23 cellular contexts compared by ENCODE assay signal in genomic region chr1:224880593-224881307, GRCh38. TPM values are rescaled to one million over a fixed set of nuclear protein-coding genes. Genes with fewer than 3 reads are reported as not detected.
DNase-seq lines count a peak whose midpoint lies in the region; ATAC-seq and TF ChIP-seq lines count a peak whose summit lies in the region.
"Had no signal": no experiment of that assay in that cellular context is flagged by ENCODE, and none has a peak within 500 bp of the region (broad histone marks: within the 10 kb centered on the region; RNA-seq: fewer than 3 reads in every experiment).

No MANE protein-coding gene starts in this region.

- H3K9me3 Mint-ChIP-seq in activated T-helper 2 cell treated with anti-CD3 and anti-CD28 coated beads, Interferon-gamma antibody, Interleukin-2, Interleukin-4, amounts not matched to agents 10 μg/mL and 5 μg/mL and 100 μg/mL, durations not matched to agents 14 hours and 24 hours and 36 hours: no peaks in the 10 kb centered on the region
- H3K9me3 Mint-ChIP-seq: activated B cell treated with CpG ODN at 0.5 μM for 24 hours had no signal

- H3K4me3 ChIP-seq in body of pancreas: no peak overlapping the region
- no peak overlapping the region for H3K4me3 ChIP-seq in smooth muscle cell
- H3K4me3 ChIP-seq: BLaER1 treated with 17β-estradiol and CSF1 and Interleukin-3, amounts not matched to agents 10 nM and 100 nM; HAP-1; lung; tibial nerve had no signal

- H3K4me3 Mint-ChIP-seq in activated T-helper 2 cell treated with anti-CD3 and anti-CD28 coated beads, Interferon-gamma antibody, Interleukin-2, Interleukin-4, amounts not matched to agents 10 μg/mL and 5 μg/mL and 100 μg/mL, durations not matched to agents 14 hours and 24 hours and 36 hours (ENCODE audit: low read depth): no peak overlapping the region
- H3K4me3 Mint-ChIP-seq: activated B cell treated with CpG ODN at 0.5 μM for 24 hours; natural killer cell treated with Interleukin-12 subunit alpha and Interleukin-12 subunit beta and Interleukin-15 and Interleukin-18, amount 100 ng/mL, for 72 hours; stimulated activated memory B cell treated with anti-CD40 and anti-IgM and Interleukin-4, amounts not matched to agents 10 μg/mL and 1 μg/mL and 100 μg/mL, for 72 hours had no signal

- DNase-seq in DMS 273 (lab: John Stamatoyannopoulos, UW; ENCODE audit: unreplicated experiment) (peak; percentile 7), DMS 273 treated with DMSO at 0.1 percent for 48 hours (lab: John Stamatoyannopoulos, UW) (no peak), body of pancreas (peak in 1 of 4 donors; percentile 16), islet precursor cell (peak; percentile 92), smooth muscle cell (lab: John Stamatoyannopoulos, UW; ENCODE audit: unreplicated experiment) (no peak), SIG-M5 (lab: John Stamatoyannopoulos, UW) (no peak), NCI-H146 treated with DMSO at 0.1 percent for 48 hours (lab: John Stamatoyannopoulos, UW; ENCODE audit: unreplicated experiment) (no peak)
- no peak for DNase-seq in activated T-helper 2 cell treated with anti-CD3 and anti-CD28 coated beads, Interferon-gamma antibody, Interleukin-2, Interleukin-4, amounts not matched to agents 10 μg/mL and 5 μg/mL and 100 μg/mL, durations not matched to agents 14 hours and 24 hours and 36 hours (ENCODE audit: low spot score)
- DNase-seq: activated B cell treated with CpG ODN at 0.5 μM for 24 hours; activated CD8-positive, alpha-beta memory T cell treated with anti-CD3 and anti-CD28 coated beads for 24 hours; DMS53; foreskin fibroblast; NCI-H1694; NCI-H446 had no signal

- no peak overlapping the region for H3K27ac Mint-ChIP-seq in activated T-helper 2 cell treated with anti-CD3 and anti-CD28 coated beads, Interferon-gamma antibody, Interleukin-2, Interleukin-4, amounts not matched to agents 10 μg/mL and 5 μg/mL and 100 μg/mL, durations not matched to agents 14 hours and 24 hours and 36 hours
- H3K27ac Mint-ChIP-seq: activated B cell treated with CpG ODN at 0.5 μM for 24 hours; natural killer cell treated with Interleukin-12 subunit alpha and Interleukin-12 subunit beta and Interleukin-15 and Interleukin-18, amount 100 ng/mL, for 72 hours; stimulated activated memory B cell treated with anti-CD40 and anti-IgM and Interleukin-4, amounts not matched to agents 10 μg/mL and 1 μg/mL and 100 μg/mL, for 72 hours had no signal

- no peak for TF ChIP-seq POLR2A in body of pancreas (IDR thresholded peaks at IDR 0.05)

- H3K4me1 Mint-ChIP-seq in activated T-helper 2 cell treated with anti-CD3 and anti-CD28 coated beads, Interferon-gamma antibody, Interleukin-2, Interleukin-4, amounts not matched to agents 10 μg/mL and 5 μg/mL and 100 μg/mL, durations not matched to agents 14 hours and 24 hours and 36 hours (ENCODE audit: low read depth): no peaks in the 10 kb centered on the region
- H3K4me1 Mint-ChIP-seq: activated B cell treated with CpG ODN at 0.5 μM for 24 hours; stimulated activated memory B cell treated with anti-CD40 and anti-IgM and Interleukin-4, amounts not matched to agents 10 μg/mL and 1 μg/mL and 100 μg/mL, for 72 hours had no signal

- H3K36me3 ChIP-seq in body of pancreas (replicated peaks in 1 of 2; ENCODE audit: insufficient read depth in 1 of 2, low read depth in 2 of 2): no peaks in the 10 kb centered on the region
- H3K36me3 ChIP-seq in smooth muscle cell (ENCODE audit: low read depth): no peaks in the 10 kb centered on the region
- H3K36me3 ChIP-seq: BLaER1 treated with 17β-estradiol and CSF1 and Interleukin-3, amounts not matched to agents 10 nM and 100 nM; HAP-1; tibial nerve had no signal

- no peaks in the 10 kb centered on the region for H4K20me1 ChIP-seq in smooth muscle cell (ENCODE audit: low read depth)
- H4K20me1 ChIP-seq: BLaER1 treated with 17β-estradiol and CSF1 and Interleukin-3, amounts not matched to agents 10 nM and 100 nM had no signal

- TF ChIP-seq CTCF in body of pancreas (IDR thresholded peaks at IDR 0.05) (no peak), smooth muscle cell (IDR thresholded peaks at IDR 0.05; ENCODE audit: borderline replicate concordance, insufficient read depth, poor library complexity, severe bottlenecking) (no peak)

- peak overlapping the region in 1 of 4 donors; percentile 13 for H3K27ac ChIP-seq in body of pancreas
- no peak overlapping the region for H3K27ac ChIP-seq in smooth muscle cell (ENCODE audit: low read depth)
- H3K27ac ChIP-seq: 22Rv1; BLaER1 treated with 17β-estradiol and CSF1 and Interleukin-3, amounts not matched to agents 10 nM and 100 nM; tibial nerve had no signal

- H3K27me3 ChIP-seq in body of pancreas (no peaks in the 10 kb centered on the region), smooth muscle cell (ENCODE audit: low read depth) (no peaks in the 10 kb centered on the region)
- H3K27me3 ChIP-seq: BLaER1 treated with 17β-estradiol and CSF1 and Interleukin-3, amounts not matched to agents 10 nM and 100 nM had no signal

- H3K9me3 ChIP-seq in body of pancreas: no peaks in the 10 kb centered on the region
- no peaks in the 10 kb centered on the region for H3K9me3 ChIP-seq in smooth muscle cell (replicated peaks; ENCODE audit: low read depth)

- ATAC-seq in body of pancreas: peak; percentile 9
- ATAC-seq: natural killer cell treated with Interleukin-12 subunit alpha and Interleukin-12 subunit beta and Interleukin-15 and Interleukin-18, amount 100 ng/mL, for 72 hours; Right ventricle myocardium inferior; stimulated activated memory B cell treated with anti-CD40 and anti-IgM and Interleukin-4, amounts not matched to agents 10 μg/mL and 1 μg/mL and 100 μg/mL, for 72 hours had no signal

- peaks cover 11% of the 10 kb centered on the region for H3K4me1 ChIP-seq in body of pancreas
- peaks cover 34% of the 10 kb centered on the region for H3K4me1 ChIP-seq in smooth muscle cell (ENCODE audit: low read depth)

- H3K4me2 ChIP-seq in smooth muscle cell: peak overlapping the region; percentile 17
- H3K4me2 ChIP-seq: BLaER1 treated with 17β-estradiol and CSF1 and Interleukin-3, amounts not matched to agents 10 nM and 100 nM had no signal

- H3K79me2 ChIP-seq in smooth muscle cell (ENCODE audit: low read depth): no peaks in the 10 kb centered on the region

- H3F3A ChIP-seq in smooth muscle cell (ENCODE audit: low read depth): peaks cover 26% of the 10 kb centered on the region

- H2AFZ ChIP-seq in smooth muscle cell (ENCODE audit: low read depth): no peak overlapping the region

- H3K9ac ChIP-seq in smooth muscle cell (ENCODE audit: low read depth): no peak overlapping the region
- H3K9ac ChIP-seq: BLaER1 treated with 17β-estradiol and CSF1 and Interleukin-3, amounts not matched to agents 10 nM and 100 nM had no signal

- intact Hi-C loops in body of pancreas (cut with DNase I): no loop called here
- intact Hi-C loops in activated T-helper 2 cell treated with anti-CD3 and anti-CD28 coated beads, Interferon-gamma antibody, Interleukin-2, Interleukin-4, amounts not matched to agents 10 μg/mL and 5 μg/mL and 100 μg/mL, durations not matched to agents 14 hours and 24 hours and 36 hours (cut with micrococcal nuclease): no loop called here

- peaks cover 2% of the 10 kb centered on the region for H3K27me3 Mint-ChIP-seq in activated T-helper 2 cell treated with anti-CD3 and anti-CD28 coated beads, Interferon-gamma antibody, Interleukin-2, Interleukin-4, amounts not matched to agents 10 μg/mL and 5 μg/mL and 100 μg/mL, durations not matched to agents 14 hours and 24 hours and 36 hours (ENCODE audit: low read depth)
- H3K27me3 Mint-ChIP-seq: stimulated activated memory B cell treated with anti-CD40 and anti-IgM and Interleukin-4, amounts not matched to agents 10 μg/mL and 1 μg/mL and 100 μg/mL, for 72 hours had no signal

- 62 to 65% methylated on average over 8 of the region's 8 CpGs for WGBS in body of pancreas, 2 donors
- 36% methylated on average over 8 of the region's 8 CpGs for WGBS in smooth muscle cell (ENCODE audit: low lambda C conversion rate)

- H3K36me3 Mint-ChIP-seq in activated T-helper 2 cell treated with anti-CD3 and anti-CD28 coated beads, Interferon-gamma antibody, Interleukin-2, Interleukin-4, amounts not matched to agents 10 μg/mL and 5 μg/mL and 100 μg/mL, durations not matched to agents 14 hours and 24 hours and 36 hours (ENCODE audit: low read depth): no peaks in the 10 kb centered on the region
- H3K36me3 Mint-ChIP-seq: natural killer cell treated with Interleukin-12 subunit alpha and Interleukin-12 subunit beta and Interleukin-15 and Interleukin-18, amount 100 ng/mL, for 72 hours; stimulated activated memory B cell treated with anti-CD40 and anti-IgM and Interleukin-4, amounts not matched to agents 10 μg/mL and 1 μg/mL and 100 μg/mL, for 72 hours had no signal

RNA-seq across cellular contexts. Expression of gene DNAH14, which starts 48.7 kb away (rescaled TPM):
- total RNA-seq in body of pancreas (10 to 100 TPM; 16.9 to 33.3 TPM), smooth muscle cell (36.7 and 44.0 TPM in 2 replicates)
- 9.4 and 13.1 TPM in 2 replicates for polyA plus RNA-seq in smooth muscle cell
- total RNA-seq in activated T-helper 2 cell treated with anti-CD3 and anti-CD28 coated beads, Interferon-gamma antibody, Interleukin-2, Interleukin-4, amounts not matched to agents 10 μg/mL and 5 μg/mL and 100 μg/mL, durations not matched to agents 14 hours and 24 hours and 36 hours: 0.32 and 0.92 TPM in 2 replicates
- total RNA-seq: activated B cell treated with CpG ODN at 0.5 μM for 24 hours, M059J had no signal

Comparison
In these comparisons a context has a peak if more than half of its experiments do, and no peak if none do; other contexts are left out.
1. DNase-seq: peak in DMS 273 (single experiment) and islet precursor cell (single experiment); none in DMS 273 treated with DMSO at 0.1 percent for 48 hours (single experiment), smooth muscle cell (single experiment), SIG-M5 (single experiment), activated T-helper 2 cell treated with anti-CD3 and anti-CD28 coated beads, Interferon-gamma antibody, Interleukin-2, Interleukin-4, amounts not matched to agents 10 μg/mL and 5 μg/mL and 100 μg/mL, durations not matched to agents 14 hours and 24 hours and 36 hours (single experiment) and NCI-H146 treated with DMSO at 0.1 percent for 48 hours (single experiment).